In the genomic region with DNA sequence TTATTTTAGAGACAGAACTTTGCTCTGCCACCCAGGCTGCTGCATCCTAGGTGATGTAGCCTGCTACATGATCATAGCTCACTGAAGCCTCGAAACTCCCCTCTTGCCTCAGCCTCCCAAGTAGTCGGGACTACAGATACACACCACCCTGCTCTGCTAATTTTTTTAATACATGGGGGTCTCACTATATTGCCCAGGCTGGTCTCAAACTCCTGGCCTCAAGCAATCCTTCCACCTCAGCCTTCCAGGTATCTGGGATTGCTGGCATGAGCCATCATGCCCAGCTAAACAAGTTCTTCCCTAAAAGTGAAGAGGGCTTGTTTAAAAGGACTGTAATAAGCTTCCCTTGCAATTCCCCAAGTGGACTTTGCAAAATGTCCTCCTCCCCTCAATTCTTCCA, we compare ENCODE assay signal across 26 cellular contexts.
"Had no signal": no experiment of that assay in that cellular context is flagged by ENCODE, and none has a peak within 500 bp of the region (broad histone marks: within the 10 kb centered on the region; RNA-seq: fewer than 3 reads in every experiment).

No MANE protein-coding gene starts in this region.

- H3K4me3 Mint-ChIP-seq: memory B cell; naive thymus-derived CD4-positive, alpha-beta T cell; natural killer cell treated with Interleukin-12 subunit alpha and Interleukin-12 subunit beta and Interleukin-15 and Interleukin-18, amount 100 ng/mL, for 72 hours; stimulated activated naive B cell treated with anti-CD40 and anti-IgM and Interleukin-4, amounts not matched to agents 10 μg/mL and 1 μg/mL and 100 μg/mL, for 72 hours had no signal

- H3K36me3 ChIP-seq: left ventricle myocardium inferior, ovary, prostate gland, stomach, thyroid gland, upper lobe of right lung, uterus had no signal

- H3K27me3 ChIP-seq: ovary, stomach, testis, thyroid gland, upper lobe of right lung, uterus had no signal

- H3K27ac Mint-ChIP-seq: memory B cell; naive thymus-derived CD4-positive, alpha-beta T cell; natural killer cell treated with Interleukin-12 subunit alpha and Interleukin-12 subunit beta and Interleukin-15 and Interleukin-18, amount 100 ng/mL, for 72 hours; stimulated activated naive B cell treated with anti-CD40 and anti-IgM and Interleukin-4, amounts not matched to agents 10 μg/mL and 1 μg/mL and 100 μg/mL, for 72 hours had no signal

- ATAC-seq: mucosa of descending colon; naive thymus-derived CD4-positive, alpha-beta T cell; natural killer cell treated with Interleukin-12 subunit alpha and Interleukin-12 subunit beta and Interleukin-15 and Interleukin-18, amount 100 ng/mL, for 72 hours; right cardiac atrium; sciatic nerve; stimulated activated naive B cell treated with anti-CD40 and anti-IgM and Interleukin-4, amounts not matched to agents 10 μg/mL and 1 μg/mL and 100 μg/mL, for 72 hours; stimulated activated naive CD8-positive, alpha-beta T cell treated with anti-CD3 and anti-CD28 coated beads, Interleukin-15, Interleukin-2, amounts not matched to agents 100 U/mL and 50 U/mL, for 24 hours; upper lobe of right lung had no signal

- H3K9me3 Mint-ChIP-seq: memory B cell; naive thymus-derived CD4-positive, alpha-beta T cell; natural killer cell treated with Interleukin-12 subunit alpha and Interleukin-12 subunit beta and Interleukin-15 and Interleukin-18, amount 100 ng/mL, for 72 hours; stimulated activated naive B cell treated with anti-CD40 and anti-IgM and Interleukin-4, amounts not matched to agents 10 μg/mL and 1 μg/mL and 100 μg/mL, for 72 hours had no signal

- H3K4me1 Mint-ChIP-seq: memory B cell; naive thymus-derived CD4-positive, alpha-beta T cell; stimulated activated naive B cell treated with anti-CD40 and anti-IgM and Interleukin-4, amounts not matched to agents 10 μg/mL and 1 μg/mL and 100 μg/mL, for 72 hours had no signal

- H3K4me1 ChIP-seq: left ventricle myocardium inferior, prostate gland, testis, thyroid gland, upper lobe of right lung, uterus had no signal

- H3K36me3 Mint-ChIP-seq: memory B cell; naive thymus-derived CD4-positive, alpha-beta T cell; natural killer cell treated with Interleukin-12 subunit alpha and Interleukin-12 subunit beta and Interleukin-15 and Interleukin-18, amount 100 ng/mL, for 72 hours; stimulated activated naive B cell treated with anti-CD40 and anti-IgM and Interleukin-4, amounts not matched to agents 10 μg/mL and 1 μg/mL and 100 μg/mL, for 72 hours had no signal

- H3K4me3 ChIP-seq: left ventricle myocardium inferior, mucosa of descending colon, ovary, prostate gland, skin epidermis, stomach, testis, thyroid gland, upper lobe of right lung, uterus had no signal

- DNase-seq: hippocampal formation; islet precursor cell; left ventricle myocardium inferior; midbrain; mucosa of descending colon; naive thymus-derived CD4-positive, alpha-beta T cell; ovary; retina; right cardiac atrium; stimulated activated CD4-positive, alpha-beta T cell treated with anti-CD3 and anti-CD28 coated beads, Interleukin-12 subunit alpha, Interleukin-12 subunit beta, amount 100 ng/mL, for 4 hours; stimulated activated CD4-positive, alpha-beta T cell treated with anti-CD3 and anti-CD28 coated beads, Interleukin-15, amount 100 ng/mL, for 24 hours; stimulated activated CD4-positive, alpha-beta T cell treated with anti-CD3 and anti-CD28 coated beads, Interleukin-2, amount 100 ng/mL, for 24 hours; stimulated activated CD4-positive, alpha-beta T cell treated with anti-CD3 and anti-CD28 coated beads, Interleukin-4, amount 100 ng/mL, for 1 hour; stimulated activated naive B cell treated with anti-CD40 and anti-IgM and Interleukin-4, amounts not matched to agents 10 μg/mL and 1 μg/mL and 100 μg/mL, for 72 hours; stimulated activated naive CD8-positive, alpha-beta T cell treated with anti-CD3 and anti-CD28 coated beads, Interleukin-15, Interleukin-2, amounts not matched to agents 100 U/mL and 50 U/mL, for 24 hours; stomach; testis; thyroid gland; trophoblast cell; upper lobe of right lung; uterus had no signal

- H3K27me3 Mint-ChIP-seq: memory B cell; naive thymus-derived CD4-positive, alpha-beta T cell; natural killer cell treated with Interleukin-12 subunit alpha and Interleukin-12 subunit beta and Interleukin-15 and Interleukin-18, amount 100 ng/mL, for 72 hours; stimulated activated naive B cell treated with anti-CD40 and anti-IgM and Interleukin-4, amounts not matched to agents 10 μg/mL and 1 μg/mL and 100 μg/mL, for 72 hours had no signal

- H3K9me3 ChIP-seq: left ventricle myocardium inferior, mucosa of descending colon, ovary, prostate gland, stomach, testis, thyroid gland, upper lobe of right lung, uterus had no signal

- H3K27ac ChIP-seq: left ventricle myocardium inferior, ovary, prostate gland, skin epidermis, stomach, testis, thyroid gland, upper lobe of right lung, uterus had no signal
